Comparison of ENCODE assay signal across 1 cellular context in the genomic region with DNA sequence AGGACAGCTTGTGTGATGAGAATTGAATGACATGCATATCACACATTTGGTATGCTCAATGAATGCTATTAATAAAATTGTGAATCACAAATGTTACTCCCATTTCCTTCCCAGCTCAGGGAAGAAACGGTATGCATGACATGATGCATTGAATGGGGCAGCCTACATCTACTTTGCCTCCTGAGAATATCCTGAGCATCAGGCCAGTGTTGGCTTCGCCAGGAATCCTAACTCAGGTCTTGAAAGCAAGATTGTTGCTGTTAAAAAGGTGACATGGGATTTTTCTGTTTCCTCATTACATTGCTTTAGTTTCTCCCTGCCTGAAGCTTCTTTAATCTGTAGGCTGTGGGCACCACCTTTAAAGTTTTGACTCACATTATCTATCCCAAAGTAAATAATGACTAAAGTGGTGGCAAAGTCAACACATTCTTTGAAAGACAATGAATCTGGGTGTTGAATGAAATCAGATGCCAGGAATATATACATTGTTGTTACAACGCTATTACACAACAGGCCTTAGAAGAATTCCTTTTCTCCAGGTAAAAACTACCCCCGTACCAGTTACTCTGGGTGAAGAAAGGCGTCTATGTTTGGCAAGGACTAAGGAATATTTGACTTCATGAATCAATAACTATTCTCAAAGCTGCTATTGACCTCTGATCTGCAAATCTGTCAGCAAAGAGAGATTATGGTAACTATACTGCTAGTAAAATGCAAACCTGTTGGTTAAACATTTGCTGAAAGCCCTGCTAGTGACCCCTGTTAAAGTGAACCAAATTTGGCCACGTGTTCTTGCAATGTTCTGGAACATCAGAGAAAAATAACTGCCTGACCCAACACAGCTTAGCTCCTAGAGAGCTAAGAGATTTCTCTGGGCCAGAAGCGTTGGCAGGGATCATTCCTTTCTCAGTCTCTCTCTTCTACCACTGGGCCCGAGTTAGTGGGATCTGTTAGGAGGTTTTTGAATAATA.
A peak's percentile ranks its signal among the peaks of the same experiment; 100 is the strongest.
TF ChIP-seq lines count a peak whose summit lies in the region.

No MANE protein-coding gene starts in this region.

TF ChIP-seq in HepG2, 621 proteins besides CTCF, POLR2A, EP300 and RAD21 (continued from another document and continues in another):
- TF ChIP-seq, protein P1, sequence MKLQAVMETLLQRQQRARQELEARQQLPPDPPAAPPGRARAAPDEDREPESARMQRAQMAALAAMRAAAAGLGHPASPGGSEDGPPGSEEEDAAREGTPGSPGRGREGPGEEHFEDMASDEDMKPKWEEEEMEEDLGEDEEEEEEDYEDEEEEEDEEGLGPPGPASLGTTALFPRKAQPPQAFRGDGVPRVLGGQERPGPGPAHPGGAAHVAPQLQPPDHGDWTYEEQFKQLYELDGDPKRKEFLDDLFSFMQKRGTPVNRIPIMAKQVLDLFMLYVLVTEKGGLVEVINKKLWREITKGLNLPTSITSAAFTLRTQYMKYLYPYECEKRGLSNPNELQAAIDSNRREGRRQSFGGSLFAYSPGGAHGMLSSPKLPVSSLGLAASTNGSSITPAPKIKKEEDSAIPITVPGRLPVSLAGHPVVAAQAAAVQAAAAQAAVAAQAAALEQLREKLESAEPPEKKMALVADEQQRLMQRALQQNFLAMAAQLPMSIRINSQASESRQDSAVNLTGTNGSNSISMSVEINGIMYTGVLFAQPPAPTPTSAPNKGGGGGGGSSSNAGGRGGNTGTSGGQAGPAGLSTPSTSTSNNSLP (IDR thresholded peaks at IDR 0.05; ENCODE audit: low read depth, low read length), result peak; percentile 90
- peak; percentile 100 for TF ChIP-seq SOX5 (CRISPR knock-in tag; IDR thresholded peaks at IDR 0.05; ENCODE audit: borderline replicate concordance)
- no peak for TF ChIP-seq YY1 (IDR thresholded peaks at IDR 0.05; ENCODE audit: insufficient read depth, insufficient replicate concordance, low read depth, low read length)
- peak; percentile 78 for TF ChIP-seq ATF1 (CRISPR knock-in tag; IDR thresholded peaks at IDR 0.05)
- TF ChIP-seq EZH2 (conservative IDR thresholded peaks at IDR 0.05; ENCODE audit: low read depth, low read length), result no peak
- no peak for TF ChIP-seq ZC3H13 (CRISPR knock-in tag; IDR thresholded peaks at IDR 0.05)
- TF ChIP-seq ZNF530 (CRISPR knock-in tag; IDR thresholded peaks at IDR 0.05; ENCODE audit: low read depth), result no peak
- no peak for TF ChIP-seq MTF2 (CRISPR knock-in tag; IDR thresholded peaks at IDR 0.05; ENCODE audit: borderline replicate concordance)
- TF ChIP-seq, protein P2, sequence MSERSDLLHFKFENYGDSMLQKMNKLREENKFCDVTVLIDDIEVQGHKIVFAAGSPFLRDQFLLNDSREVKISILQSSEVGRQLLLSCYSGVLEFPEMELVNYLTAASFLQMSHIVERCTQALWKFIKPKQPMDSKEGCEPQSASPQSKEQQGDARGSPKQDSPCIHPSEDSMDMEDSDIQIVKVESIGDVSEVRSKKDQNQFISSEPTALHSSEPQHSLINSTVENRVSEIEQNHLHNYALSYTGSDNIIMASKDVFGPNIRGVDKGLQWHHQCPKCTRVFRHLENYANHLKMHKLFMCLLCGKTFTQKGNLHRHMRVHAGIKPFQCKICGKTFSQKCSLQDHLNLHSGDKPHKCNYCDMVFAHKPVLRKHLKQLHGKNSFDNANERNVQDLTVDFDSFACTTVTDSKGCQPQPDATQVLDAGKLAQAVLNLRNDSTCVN (CRISPR knock-in tag; IDR thresholded peaks at IDR 0.05; ENCODE audit: borderline replicate concordance), result no peak
- no peak for TF ChIP-seq ZNF260 (CRISPR knock-in tag; IDR thresholded peaks at IDR 0.05; ENCODE audit: borderline replicate concordance, low read depth)
- no peak for TF ChIP-seq NCOA5 (CRISPR knock-in tag; IDR thresholded peaks at IDR 0.05)
- TF ChIP-seq, protein P3, sequence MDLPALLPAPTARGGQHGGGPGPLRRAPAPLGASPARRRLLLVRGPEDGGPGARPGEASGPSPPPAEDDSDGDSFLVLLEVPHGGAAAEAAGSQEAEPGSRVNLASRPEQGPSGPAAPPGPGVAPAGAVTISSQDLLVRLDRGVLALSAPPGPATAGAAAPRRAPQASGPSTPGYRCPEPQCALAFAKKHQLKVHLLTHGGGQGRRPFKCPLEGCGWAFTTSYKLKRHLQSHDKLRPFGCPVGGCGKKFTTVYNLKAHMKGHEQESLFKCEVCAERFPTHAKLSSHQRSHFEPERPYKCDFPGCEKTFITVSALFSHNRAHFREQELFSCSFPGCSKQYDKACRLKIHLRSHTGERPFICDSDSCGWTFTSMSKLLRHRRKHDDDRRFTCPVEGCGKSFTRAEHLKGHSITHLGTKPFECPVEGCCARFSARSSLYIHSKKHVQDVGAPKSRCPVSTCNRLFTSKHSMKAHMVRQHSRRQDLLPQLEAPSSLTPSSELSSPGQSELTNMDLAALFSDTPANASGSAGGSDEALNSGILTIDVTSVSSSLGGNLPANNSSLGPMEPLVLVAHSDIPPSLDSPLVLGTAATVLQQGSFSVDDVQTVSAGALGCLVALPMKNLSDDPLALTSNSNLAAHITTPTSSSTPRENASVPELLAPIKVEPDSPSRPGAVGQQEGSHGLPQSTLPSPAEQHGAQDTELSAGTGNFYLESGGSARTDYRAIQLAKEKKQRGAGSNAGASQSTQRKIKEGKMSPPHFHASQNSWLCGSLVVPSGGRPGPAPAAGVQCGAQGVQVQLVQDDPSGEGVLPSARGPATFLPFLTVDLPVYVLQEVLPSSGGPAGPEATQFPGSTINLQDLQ (CRISPR knock-in tag; IDR thresholded peaks at IDR 0.05), result no peak
- TF ChIP-seq, protein P4, sequence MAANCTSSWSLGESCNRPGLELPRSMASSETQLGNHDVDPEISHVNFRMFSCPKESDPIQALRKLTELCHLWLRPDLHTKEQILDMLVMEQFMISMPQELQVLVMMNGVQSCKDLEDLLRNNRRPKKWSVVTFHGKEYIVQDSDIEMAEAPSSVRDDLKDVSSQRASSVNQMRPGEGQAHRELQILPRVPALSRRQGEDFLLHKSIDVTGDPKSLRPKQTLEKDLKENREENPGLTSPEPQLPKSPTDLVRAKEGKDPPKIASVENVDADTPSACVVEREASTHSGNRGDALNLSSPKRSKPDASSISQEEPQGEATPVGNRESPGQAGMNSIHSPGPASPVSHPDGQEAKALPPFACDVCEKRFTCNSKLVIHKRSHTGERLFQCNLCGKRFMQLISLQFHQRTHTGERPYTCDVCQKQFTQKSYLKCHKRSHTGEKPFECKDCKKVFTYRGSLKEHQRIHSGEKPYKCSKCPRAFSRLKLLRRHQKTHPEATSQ (CRISPR knock-in tag; IDR thresholded peaks at IDR 0.05; ENCODE audit: borderline replicate concordance), result peak; percentile 51; the same call in 1 of the 2 replicates
- no peak for TF ChIP-seq ZNF230 (CRISPR knock-in tag; IDR thresholded peaks at IDR 0.05)
- no peak for TF ChIP-seq ZFP41 (CRISPR knock-in tag; IDR thresholded peaks at IDR 0.05; ENCODE audit: borderline replicate concordance)
- no peak for TF ChIP-seq ZNF256 (CRISPR knock-in tag; conservative IDR thresholded peaks at IDR 0.05)
- TF ChIP-seq ZNF431 (CRISPR knock-in tag; IDR thresholded peaks at IDR 0.05; ENCODE audit: borderline replicate concordance, low read depth), result 0 out of 2 replicates have a peak, but pooled peaks have one; percentile 28
- TF ChIP-seq KLF6 (CRISPR knock-in tag; IDR thresholded peaks at IDR 0.05), result peak; percentile 32
- 0 out of 2 replicates have a peak, but pooled peaks have one; percentile 24 for TF ChIP-seq ZMYM2 (CRISPR knock-in tag; IDR thresholded peaks at IDR 0.05)
- no peak for TF ChIP-seq ZBTB38 (CRISPR knock-in tag; IDR thresholded peaks at IDR 0.05)
- no peak for TF ChIP-seq ZNF274 (CRISPR knock-in tag; IDR thresholded peaks at IDR 0.05)
- TF ChIP-seq ZNF251 (CRISPR knock-in tag; IDR thresholded peaks at IDR 0.05), result no peak
- TF ChIP-seq NCOA2 (CRISPR knock-in tag; IDR thresholded peaks at IDR 0.05), result peak; percentile 99
- no peak; the same call in 1 of the 2 replicates for TF ChIP-seq SALL1 (CRISPR knock-in tag; IDR thresholded peaks at IDR 0.05)
- no peak for TF ChIP-seq ZNF709 (CRISPR knock-in tag; IDR thresholded peaks at IDR 0.05)
- peak; percentile 88 for TF ChIP-seq FOXK1 (CRISPR knock-in tag; IDR thresholded peaks at IDR 0.05; ENCODE audit: borderline replicate concordance, low read depth)
- no peak for TF ChIP-seq ZNF441 (CRISPR knock-in tag; IDR thresholded peaks at IDR 0.05; ENCODE audit: borderline replicate concordance)
- no peak for TF ChIP-seq MTF1 (CRISPR knock-in tag; IDR thresholded peaks at IDR 0.05)
- TF ChIP-seq RORA (CRISPR knock-in tag; IDR thresholded peaks at IDR 0.05), result no peak
- TF ChIP-seq, protein P5, sequence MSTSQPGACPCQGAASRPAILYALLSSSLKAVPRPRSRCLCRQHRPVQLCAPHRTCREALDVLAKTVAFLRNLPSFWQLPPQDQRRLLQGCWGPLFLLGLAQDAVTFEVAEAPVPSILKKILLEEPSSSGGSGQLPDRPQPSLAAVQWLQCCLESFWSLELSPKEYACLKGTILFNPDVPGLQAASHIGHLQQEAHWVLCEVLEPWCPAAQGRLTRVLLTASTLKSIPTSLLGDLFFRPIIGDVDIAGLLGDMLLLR (CRISPR knock-in tag; IDR thresholded peaks at IDR 0.05), result no peak
- peak; percentile 60; the same call in 1 of the 2 replicates for TF ChIP-seq ZNF772 (CRISPR knock-in tag; IDR thresholded peaks at IDR 0.05)
- TF ChIP-seq ZNF572 (CRISPR knock-in tag; IDR thresholded peaks at IDR 0.05), result no peak
- no peak for TF ChIP-seq STAT5B (CRISPR knock-in tag; IDR thresholded peaks at IDR 0.05)
- TF ChIP-seq GATAD2A (CRISPR knock-in tag; IDR thresholded peaks at IDR 0.05), result peak; percentile 97
- TF ChIP-seq, protein P6, sequence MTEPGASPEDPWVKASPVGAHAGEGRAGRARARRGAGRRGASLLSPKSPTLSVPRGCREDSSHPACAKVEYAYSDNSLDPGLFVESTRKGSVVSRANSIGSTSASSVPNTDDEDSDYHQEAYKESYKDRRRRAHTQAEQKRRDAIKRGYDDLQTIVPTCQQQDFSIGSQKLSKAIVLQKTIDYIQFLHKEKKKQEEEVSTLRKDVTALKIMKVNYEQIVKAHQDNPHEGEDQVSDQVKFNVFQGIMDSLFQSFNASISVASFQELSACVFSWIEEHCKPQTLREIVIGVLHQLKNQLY (CRISPR knock-in tag; IDR thresholded peaks at IDR 0.05), result peak; percentile 84
- TF ChIP-seq, protein P7, sequence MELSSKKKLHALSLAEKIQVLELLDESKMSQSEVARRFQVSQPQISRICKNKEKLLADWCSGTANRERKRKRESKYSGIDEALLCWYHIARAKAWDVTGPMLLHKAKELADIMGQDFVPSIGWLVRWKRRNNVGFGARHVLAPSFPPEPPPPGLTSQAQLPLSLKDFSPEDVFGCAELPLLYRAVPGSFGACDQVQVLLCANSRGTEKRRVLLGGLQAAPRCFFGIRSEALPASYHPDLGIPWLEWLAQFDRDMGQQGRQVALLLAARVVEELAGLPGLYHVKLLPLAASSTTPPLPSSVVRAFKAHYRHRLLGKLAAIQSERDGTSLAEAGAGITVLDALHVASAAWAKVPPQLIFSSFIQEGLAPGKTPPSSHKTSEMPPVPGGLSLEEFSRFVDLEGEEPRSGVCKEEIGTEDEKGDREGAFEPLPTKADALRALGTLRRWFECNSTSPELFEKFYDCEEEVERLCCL (CRISPR knock-in tag; IDR thresholded peaks at IDR 0.05; ENCODE audit: borderline replicate concordance), result no peak
- TF ChIP-seq ZNF713 (CRISPR knock-in tag; IDR thresholded peaks at IDR 0.05), result no peak
- peak; percentile 98 for TF ChIP-seq ZNF703 (CRISPR knock-in tag; IDR thresholded peaks at IDR 0.05; ENCODE audit: borderline replicate concordance)
- TF ChIP-seq ZNF24 (IDR thresholded peaks at IDR 0.05), result no peak; the same call in 1 of the 2 replicates
- TF ChIP-seq, protein P8, sequence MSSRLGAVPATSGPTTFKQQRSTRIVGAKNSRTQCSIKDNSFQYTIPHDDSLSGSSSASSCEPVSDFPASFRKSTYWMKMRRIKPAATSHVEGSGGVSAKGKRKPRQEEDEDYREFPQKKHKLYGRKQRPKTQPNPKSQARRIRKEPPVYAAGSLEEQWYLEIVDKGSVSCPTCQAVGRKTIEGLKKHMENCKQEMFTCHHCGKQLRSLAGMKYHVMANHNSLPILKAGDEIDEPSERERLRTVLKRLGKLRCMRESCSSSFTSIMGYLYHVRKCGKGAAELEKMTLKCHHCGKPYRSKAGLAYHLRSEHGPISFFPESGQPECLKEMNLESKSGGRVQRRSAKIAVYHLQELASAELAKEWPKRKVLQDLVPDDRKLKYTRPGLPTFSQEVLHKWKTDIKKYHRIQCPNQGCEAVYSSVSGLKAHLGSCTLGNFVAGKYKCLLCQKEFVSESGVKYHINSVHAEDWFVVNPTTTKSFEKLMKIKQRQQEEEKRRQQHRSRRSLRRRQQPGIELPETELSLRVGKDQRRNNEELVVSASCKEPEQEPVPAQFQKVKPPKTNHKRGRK (CRISPR knock-in tag; IDR thresholded peaks at IDR 0.05), result no peak
- TF ChIP-seq KLF11 (CRISPR knock-in tag; IDR thresholded peaks at IDR 0.05), result peak; percentile 70; the same call in 1 of the 2 replicates
- TF ChIP-seq SP2 (CRISPR knock-in tag; IDR thresholded peaks at IDR 0.05), result no peak
- TF ChIP-seq, protein P9, sequence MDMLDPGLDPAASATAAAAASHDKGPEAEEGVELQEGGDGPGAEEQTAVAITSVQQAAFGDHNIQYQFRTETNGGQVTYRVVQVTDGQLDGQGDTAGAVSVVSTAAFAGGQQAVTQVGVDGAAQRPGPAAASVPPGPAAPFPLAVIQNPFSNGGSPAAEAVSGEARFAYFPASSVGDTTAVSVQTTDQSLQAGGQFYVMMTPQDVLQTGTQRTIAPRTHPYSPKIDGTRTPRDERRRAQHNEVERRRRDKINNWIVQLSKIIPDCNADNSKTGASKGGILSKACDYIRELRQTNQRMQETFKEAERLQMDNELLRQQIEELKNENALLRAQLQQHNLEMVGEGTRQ (IDR thresholded peaks at IDR 0.05; ENCODE audit: low read depth, low read length), result peak; percentile 63; the same call in 1 of the 2 replicates
- TF ChIP-seq, protein P9 (CRISPR knock-in tag; IDR thresholded peaks at IDR 0.05; ENCODE audit: borderline replicate concordance), result peak; percentile 81; the same call in 1 of the 2 replicates
- TF ChIP-seq FOXA1 (IDR thresholded peaks at IDR 0.05), result peak; percentile 95
- TF ChIP-seq FOXA1 (CRISPR knock-in tag; IDR thresholded peaks at IDR 0.05), result peak; percentile 94
- peak; percentile 76 for TF ChIP-seq FOSL1 (CRISPR knock-in tag; IDR thresholded peaks at IDR 0.05; ENCODE audit: borderline replicate concordance)
- TF ChIP-seq, protein P10, sequence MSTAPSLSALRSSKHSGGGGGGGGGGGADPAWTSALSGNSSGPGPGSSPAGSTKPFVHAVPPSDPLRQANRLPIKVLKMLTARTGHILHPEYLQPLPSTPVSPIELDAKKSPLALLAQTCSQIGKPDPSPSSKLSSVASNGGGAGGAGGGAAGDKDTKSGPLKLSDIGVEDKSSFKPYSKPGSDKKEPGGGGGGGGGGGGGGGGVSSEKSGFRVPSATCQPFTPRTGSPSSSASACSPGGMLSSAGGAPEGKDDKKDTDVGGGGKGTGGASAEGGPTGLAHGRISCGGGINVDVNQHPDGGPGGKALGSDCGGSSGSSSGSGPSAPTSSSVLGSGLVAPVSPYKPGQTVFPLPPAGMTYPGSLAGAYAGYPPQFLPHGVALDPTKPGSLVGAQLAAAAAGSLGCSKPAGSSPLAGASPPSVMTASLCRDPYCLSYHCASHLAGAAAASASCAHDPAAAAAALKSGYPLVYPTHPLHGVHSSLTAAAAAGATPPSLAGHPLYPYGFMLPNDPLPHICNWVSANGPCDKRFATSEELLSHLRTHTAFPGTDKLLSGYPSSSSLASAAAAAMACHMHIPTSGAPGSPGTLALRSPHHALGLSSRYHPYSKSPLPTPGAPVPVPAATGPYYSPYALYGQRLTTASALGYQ (CRISPR knock-in tag; IDR thresholded peaks at IDR 0.05), result peak; percentile 98
